ENCODE assay signal across 30 cellular contexts in the genomic region with DNA sequence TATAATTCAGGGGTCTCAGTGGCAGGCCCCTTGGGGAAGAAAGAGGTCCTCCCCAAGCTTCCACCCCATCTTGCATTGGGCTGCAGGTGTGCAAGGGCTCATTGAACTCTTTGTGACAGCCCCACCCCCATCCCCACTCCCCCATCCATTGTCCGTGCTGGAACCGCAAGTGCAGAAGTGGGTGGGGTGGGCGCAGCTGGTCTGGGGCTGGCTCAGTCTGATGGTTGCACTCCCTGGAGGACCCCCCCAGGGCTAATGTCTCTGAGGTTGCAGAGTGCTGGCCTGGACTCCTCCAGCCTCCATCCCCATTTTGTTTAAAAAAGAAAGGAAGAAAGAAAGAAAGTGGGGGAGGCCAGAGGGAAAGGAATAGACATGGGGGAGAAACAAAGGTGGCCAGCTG.
"Had no signal": no experiment of that assay in that cellular context is flagged by ENCODE, and none has a peak within 500 bp of the region (broad histone marks: within the 10 kb centered on the region; RNA-seq: fewer than 3 reads in every experiment).

No MANE protein-coding gene starts in this region.

- DNase-seq: activated B cell treated with CpG ODN at 0.5 μM for 24 hours; activated CD4-positive, alpha-beta memory T cell treated with anti-CD3 and anti-CD28 coated beads for 36 hours; activated CD4-positive, alpha-beta T cell treated with anti-CD3 and anti-CD28 coated beads for 4 hours; activated CD4-positive, alpha-beta T cell treated with anti-CD3 and anti-CD28 coated beads, Interleukin-2, amount 10 ng/mL, durations not matched to agents 24 days and 14 days; activated CD4-positive, alpha-beta T cell treated with anti-CD3 and anti-CD28 coated beads, Interleukin-2, amount 50 U/mL, for 1 hour; activated CD4-positive, alpha-beta T cell treated with anti-CD3 and anti-CD28 coated beads, Interleukin-2, amount 50 U/mL, for 4 hours; activated CD4-positive, CD25-positive, alpha-beta regulatory T cell treated with anti-CD3 and anti-CD28 coated beads, Interleukin-2, amount 50 U/mL, for 72 hours; activated CD8-positive, alpha-beta T cell treated with anti-CD3 and anti-CD28 coated beads for 36 hours; activated effector memory CD4-positive, alpha-beta T cell treated with anti-CD3 and anti-CD28 coated beads, Interleukin-2, amount 50 U/mL, for 16 hours; activated gamma-delta T cell treated with Interleukin-2 at 50 U/mL for 16 hours; activated naive CD4-positive, alpha-beta T cell; activated naive CD4-positive, alpha-beta T cell treated with anti-CD3 and anti-CD28 coated beads for 36 hours; activated naive CD4-positive, alpha-beta T cell treated with anti-CD3 and anti-CD28 coated beads, Interleukin-2, amount 50 U/mL, for 16 hours; activated naive CD8-positive, alpha-beta T cell treated with anti-CD3 and anti-CD28 coated beads for 36 hours; activated T-cell treated with anti-CD3 and anti-CD28 coated beads for 4 hours; activated T-cell treated with anti-CD3 and anti-CD28 coated beads, Interleukin-2, amount 50 U/mL, for 1 hour; activated T-cell treated with anti-CD3 and anti-CD28 coated beads, Interleukin-2, amount 50 U/mL, for 4 hours; activated T-cell treated with anti-CD3 and anti-CD28 coated beads, Interleukin-2, amount 50 U/mL, for 72 hours; amniotic stem cell; aorta; caudate nucleus; SW 1271; T-helper 1 cell; T-helper 2 cell; T-helper 9 cell had no signal

- H3K27ac ChIP-seq: adrenal gland, cardiac muscle cell, VCaP had no signal

- H3K9me3 ChIP-seq: adrenal gland had no signal

- H3K4me3 ChIP-seq: adrenal gland, cardiac muscle cell had no signal

- H3K36me3 ChIP-seq: adrenal gland, cardiac muscle cell had no signal

- H3K4me1 ChIP-seq: adrenal gland had no signal

- ATAC-seq: activated CD8-positive, alpha-beta T cell treated with anti-CD3 and anti-CD28 coated beads for 36 hours; activated naive CD4-positive, alpha-beta T cell treated with anti-CD3 and anti-CD28 coated beads, Interleukin-2, amount 50 U/mL, for 72 hours; activated T-cell treated with anti-CD3 and anti-CD28 coated beads, Interleukin-2, amount 50 U/mL, for 4 hours; activated T-cell treated with anti-CD3 and anti-CD28 coated beads, Interleukin-2, amount 50 U/mL, for 72 hours; activated T-helper 17 cell treated with anti-CD3 and anti-CD28 coated beads, Interleukin-2, amount 50 U/mL, for 72 hours had no signal

- H3K27me3 ChIP-seq: adrenal gland, cardiac muscle cell had no signal
